ENCODE assay signal across 11 cellular contexts in genomic region chr6:7916959-7917358, GRCh38. TPM values are rescaled to one million over a fixed set of nuclear protein-coding genes. Genes with fewer than 3 reads are reported as not detected.
DNase-seq lines count a peak whose midpoint lies in the region; ATAC-seq, FAIRE-seq and TF ChIP-seq lines count a peak whose summit lies in the region.
"Had no signal": no experiment of that assay in that cellular context is flagged by ENCODE, and none has a peak within 500 bp of the region (broad histone marks: within the 10 kb centered on the region; RNA-seq: fewer than 3 reads in every experiment).

No MANE protein-coding gene starts in this region.

- BruUV-seq in A673 (replicated peaks; lab: Mats Ljungman, UMichigan) = no TSS peak

- 0 out of 2 replicates have a peak overlapping the region, but pooled peaks have one; percentile 17 for H3K4me2 ChIP-seq in OCI-LY3 (ENCODE audit: low read length)

- FAIRE-seq in H54 (lab: Jason Lieb, UNC) = no peak

- CTCF ChIA-PET in A673 (lab: Charles Lee) = no interaction called here
- CTCF ChIA-PET in naive thymus-derived CD4-positive, alpha-beta T cell (lab: Charles Lee) = interaction anchor here (0.7 kb wide), 1 partner anchor 1241 kb away, joined by 3 read pairs; no protein-coding TSS in a partner anchor

- no peaks in the 10 kb centered on the region for H3K36me3 ChIP-seq in OCI-LY3 (replicated peaks; ENCODE audit: low read depth, low read length)
- H3K36me3 ChIP-seq in A673 (ENCODE audit: insufficient read depth, low read length, poor library complexity, severe bottlenecking) = no peaks in the 10 kb centered on the region
- no peaks in the 10 kb centered on the region for H3K36me3 ChIP-seq in naive thymus-derived CD4-positive, alpha-beta T cell (ENCODE audit: control insufficient read depth in 2 of 3, insufficient read depth in 3 of 3, low read length in 3 of 3)
- no peaks in the 10 kb centered on the region for H3K36me3 ChIP-seq in body of pancreas (replicated peaks in 1 of 2; ENCODE audit: insufficient read depth in 1 of 2, low read depth in 2 of 2)

- H3K4me3 Mint-ChIP-seq in naive thymus-derived CD4-positive, alpha-beta T cell = no peak overlapping the region

- WGBS in body of pancreas, 2 donors = 73 to 82% methylated on average over 1 of the region's 1 CpG

- DNase-seq in H54 (ENCODE audit: insufficient read length, low spot score) (no peak), A673 (ENCODE audit: low spot score) (no peak), body of pancreas (no peak)
- DNase-seq in naive thymus-derived CD4-positive, alpha-beta T cell = no peak
- DNase-seq: activated CD4-positive, CD25-positive, alpha-beta regulatory T cell treated with anti-CD3 and anti-CD28 coated beads, Interleukin-2, amount 50 U/mL, for 72 hours; islet precursor cell; nucleus accumbens had no signal

- H3K36me3 Mint-ChIP-seq in naive thymus-derived CD4-positive, alpha-beta T cell = no peaks in the 10 kb centered on the region

- peak; percentile 92 for ATAC-seq in GM18519 (IDR thresholded peaks at IDR 0.05; ENCODE audit: low FRiP score, unreplicated experiment)
- ATAC-seq in GM21423 (IDR thresholded peaks at IDR 0.05; ENCODE audit: unreplicated experiment) = peak; percentile 85
- ATAC-seq in HG03045 (IDR thresholded peaks at IDR 0.05; ENCODE audit: unreplicated experiment) = peak; percentile 75
- no peak for ATAC-seq in naive thymus-derived CD4-positive, alpha-beta T cell
- ATAC-seq in body of pancreas = no peak

- H3K9me3 ChIP-seq in OCI-LY3 (ENCODE audit: insufficient read depth, low read length) (no peaks in the 10 kb centered on the region), A673 (ENCODE audit: low read depth, low read length, poor library complexity, severe bottlenecking) (no peaks in the 10 kb centered on the region), body of pancreas (no peaks in the 10 kb centered on the region)
- no peaks in the 10 kb centered on the region for H3K9me3 ChIP-seq in naive thymus-derived CD4-positive, alpha-beta T cell (ENCODE audit: control insufficient read depth in 2 of 3, low read length in 3 of 3)

- no peak for TF ChIP-seq POLR2A in H54 (IDR thresholded peaks at IDR 0.05; ENCODE audit: low read depth, low read length)
- no peak for TF ChIP-seq POLR2A in body of pancreas (IDR thresholded peaks at IDR 0.05)

- no peak overlapping the region for H2AFZ ChIP-seq in OCI-LY3 (ENCODE audit: low read depth, low read length)

- peaks cover 14% of the 10 kb centered on the region for H3K4me1 ChIP-seq in OCI-LY3 (ENCODE audit: low read length)
- no peaks in the 10 kb centered on the region for H3K4me1 ChIP-seq in A673 (ENCODE audit: insufficient read depth, low read length, poor library complexity, severe bottlenecking)
- no peaks in the 10 kb centered on the region for H3K4me1 ChIP-seq in naive thymus-derived CD4-positive, alpha-beta T cell (ENCODE audit: control insufficient read depth in 2 of 2, insufficient read depth in 2 of 2, low read length in 2 of 2)
- no peaks in the 10 kb centered on the region for H3K4me1 ChIP-seq in body of pancreas

- H4K20me1 ChIP-seq in OCI-LY3 (ENCODE audit: insufficient read depth, low read length) = no peaks in the 10 kb centered on the region

- 0 out of 2 replicates have a peak, but pooled peaks cover 3% of the 10 kb centered on the region for H3K27me3 ChIP-seq in OCI-LY3 (ENCODE audit: low read depth, low read length)
- peaks cover 12% of the 10 kb centered on the region for H3K27me3 ChIP-seq in A673 (replicated peaks; ENCODE audit: insufficient read depth, low read depth, low read length, poor library complexity)
- H3K27me3 ChIP-seq in naive thymus-derived CD4-positive, alpha-beta T cell (ENCODE audit: control insufficient read depth in 2 of 2, insufficient read depth in 2 of 2, low read length in 2 of 2) = no peaks in the 10 kb centered on the region
- H3K27me3 ChIP-seq in body of pancreas = no peaks in the 10 kb centered on the region

- TF ChIP-seq CTCF in OCI-LY3 (IDR thresholded peaks at IDR 0.05; ENCODE audit: low read depth, low read length) = no peak
- no peak for TF ChIP-seq CTCF in A673 (conservative IDR thresholded peaks at IDR 0.05; ENCODE audit: low read depth, low read length)
- TF ChIP-seq CTCF in body of pancreas (IDR thresholded peaks at IDR 0.05) = no peak

- no peaks in the 10 kb centered on the region for H3K79me2 ChIP-seq in OCI-LY3 (ENCODE audit: low read length)

- intact Hi-C loops in A673 (cut with micrococcal nuclease; ENCODE audit: unreplicated experiment) (no loop called here), body of pancreas (cut with DNase I) (no loop called here)
- intact Hi-C loops in naive thymus-derived CD4-positive, alpha-beta T cell (cut with micrococcal nuclease) = loop anchor here (10.0 kb wide), 2 partner anchors 88 to 518 kb away; partner anchors contain the start of gene SLC35B3 (in 1 of the 2)

- H3K27me3 Mint-ChIP-seq in naive thymus-derived CD4-positive, alpha-beta T cell = peaks cover 0 to 7% (median 0%) of the 10 kb centered on the region in 5 donors

- no peaks in the 10 kb centered on the region for H3K4me1 Mint-ChIP-seq in naive thymus-derived CD4-positive, alpha-beta T cell

- no peak overlapping the region for H3K27ac Mint-ChIP-seq in naive thymus-derived CD4-positive, alpha-beta T cell

- no peak overlapping the region for H3K9ac ChIP-seq in OCI-LY3 (ENCODE audit: low read length)

- no peak overlapping the region for H3K4me3 ChIP-seq in OCI-LY3 (ENCODE audit: low read length)
- H3K4me3 ChIP-seq in A673 (ENCODE audit: low read depth, low read length, poor library complexity, severe bottlenecking) = no peak overlapping the region
- H3K4me3 ChIP-seq in naive thymus-derived CD4-positive, alpha-beta T cell (ENCODE audit: low read length) = no peak overlapping the region
- no peak overlapping the region for H3K4me3 ChIP-seq in body of pancreas

- no peak overlapping the region for H3K27ac ChIP-seq in OCI-LY3 (ENCODE audit: low read length)
- no peak overlapping the region for H3K27ac ChIP-seq in A673 (ENCODE audit: low read depth, low read length, poor library complexity, severe bottlenecking)
- H3K27ac ChIP-seq in naive thymus-derived CD4-positive, alpha-beta T cell (ENCODE audit: low read depth, low read length) = no peak overlapping the region
- H3K27ac ChIP-seq in body of pancreas = no peak overlapping the region

- H3K9me3 Mint-ChIP-seq in naive thymus-derived CD4-positive, alpha-beta T cell = no peaks in the 10 kb centered on the region

- POLR2A ChIA-PET in A673 (lab: Charles Lee; ENCODE audit: low non-redundant PET) = no interaction called here
- POLR2A ChIA-PET in naive thymus-derived CD4-positive, alpha-beta T cell (lab: Charles Lee) = no interaction called here

RNA-seq across cellular contexts. Expression of gene TXNDC5, which starts 6.4 kb away (rescaled TPM):
- total RNA-seq in A673 (2021) = 134 and 139 TPM in 2 replicates
- total RNA-seq in naive thymus-derived CD4-positive, alpha-beta T cell = 10 to 100 TPM; 11.5 to 48.6 (median 34.8) TPM
- 10 to 100 TPM; 16.7 to 21.4 TPM for polyA plus RNA-seq in naive thymus-derived CD4-positive, alpha-beta T cell
- 100 to 1,000 TPM; 104 to 112 TPM for total RNA-seq in body of pancreas

Comparison
In these comparisons a context has a peak if more than half of its experiments do, and no peak if none do; other contexts are left out.
1. ATAC-seq: peak in GM18519 (single experiment), GM21423 (single experiment) and HG03045 (single experiment); none in naive thymus-derived CD4-positive, alpha-beta T cell (single experiment) and body of pancreas (single experiment).
2. intact Hi-C loops: an anchor here in naive thymus-derived CD4-positive, alpha-beta T cell (10.0 kb wide); none called in A673 and body of pancreas.